Comparison of ENCODE assay signal across 1 cellular context in genomic region chr11:90468923-90469322, GRCh38.
TF ChIP-seq lines count a peak whose summit lies in the region.

No MANE protein-coding gene starts in this region.

TF ChIP-seq in Ishikawa, 13 proteins besides CTCF, POLR2A, EP300 and RAD21 (continued from another document):
- TF ChIP-seq MAX (IDR thresholded peaks at IDR 0.05) (peak; percentile 65; the same call in 1 of the 2 replicates), ZBTB7A (IDR thresholded peaks at IDR 0.05; ENCODE audit: low read depth) (no peak)
